12 cellular contexts compared by ENCODE assay signal in genomic region chr5:147400076-147400809, GRCh38.
"Had no signal": no experiment of that assay in that cellular context is flagged by ENCODE, and none has a peak within 500 bp of the region (broad histone marks: within the 10 kb centered on the region; RNA-seq: fewer than 3 reads in every experiment).

No MANE protein-coding gene starts in this region.

- H3K4me3 ChIP-seq: colonic mucosa, gastrocnemius medialis had no signal

- H3K4me1 ChIP-seq: colonic mucosa, parathyroid adenoma had no signal

- H3K36me3 ChIP-seq: colonic mucosa had no signal

- H3K27me3 ChIP-seq: colonic mucosa, gastrocnemius medialis had no signal

- H3K9me3 ChIP-seq: colonic mucosa, gastrocnemius medialis had no signal

- H3K79me2 ChIP-seq: parathyroid adenoma had no signal

- H2AFZ ChIP-seq: parathyroid adenoma had no signal

- H3K27ac Mint-ChIP-seq: activated naive CD4-positive, alpha-beta T cell treated with anti-CD3 and anti-CD28 coated beads, Interleukin-2, amount 50 U/mL, for 24 hours; activated T-helper 2 cell treated with anti-CD3 and anti-CD28 coated beads, Interferon-gamma antibody, Interleukin-2, Interleukin-4, amounts not matched to agents 10 μg/mL and 5 μg/mL and 100 μg/mL, durations not matched to agents 14 hours and 24 hours and 36 hours; T-helper 1 cell treated with Interleukin-12 subunit alpha and Interleukin-12 subunit beta and Interleukin-4 antibody, amounts not matched to agents 30 μg/mL and 1 μg/mL, for 36 hours had no signal

- H3K27ac ChIP-seq: colonic mucosa, gastrocnemius medialis, parathyroid adenoma had no signal

- DNase-seq: activated CD4-positive, alpha-beta T cell treated with anti-CD3 and anti-CD28 coated beads, Interleukin-2, amount 50 U/mL, for 1 hour; activated T-cell treated with anti-CD3 and anti-CD28 coated beads for 4 hours; caudate nucleus; colonic mucosa; gastrocnemius medialis; stimulated activated CD4-positive, alpha-beta T cell treated with anti-CD3 and anti-CD28 coated beads, Interleukin-12 subunit alpha, Interleukin-12 subunit beta, amount 100 ng/mL, for 4 hours; stimulated activated naive CD4-positive, alpha-beta T cell treated with Interleukin-2 at 50 U/mL for 16 hours had no signal

- ATAC-seq: gastrocnemius medialis had no signal

- H3K4me3 Mint-ChIP-seq: activated naive CD4-positive, alpha-beta T cell treated with anti-CD3 and anti-CD28 coated beads, Interleukin-2, amount 50 U/mL, for 24 hours; neural crest cell; T-helper 1 cell treated with Interleukin-12 subunit alpha and Interleukin-12 subunit beta and Interleukin-4 antibody, amounts not matched to agents 30 μg/mL and 1 μg/mL, for 36 hours had no signal

- H3K36me3 Mint-ChIP-seq: activated naive CD4-positive, alpha-beta T cell treated with anti-CD3 and anti-CD28 coated beads, Interleukin-2, amount 50 U/mL, for 24 hours had no signal

- H3K4me1 Mint-ChIP-seq: activated naive CD4-positive, alpha-beta T cell treated with anti-CD3 and anti-CD28 coated beads, Interleukin-2, amount 50 U/mL, for 24 hours; neural crest cell had no signal

- H3K9me3 Mint-ChIP-seq: activated naive CD4-positive, alpha-beta T cell treated with anti-CD3 and anti-CD28 coated beads, Interleukin-2, amount 50 U/mL, for 24 hours; activated T-helper 2 cell treated with anti-CD3 and anti-CD28 coated beads, Interferon-gamma antibody, Interleukin-2, Interleukin-4, amounts not matched to agents 10 μg/mL and 5 μg/mL and 100 μg/mL, durations not matched to agents 14 hours and 24 hours and 36 hours; neural crest cell; T-helper 1 cell treated with Interleukin-12 subunit alpha and Interleukin-12 subunit beta and Interleukin-4 antibody, amounts not matched to agents 30 μg/mL and 1 μg/mL, for 36 hours had no signal
